In genomic region chr4:10056334-10057022, GRCh38 we compare ENCODE assay signal across 23 cellular contexts. TPM values are rescaled to one million over a fixed set of nuclear protein-coding genes. Genes with fewer than 3 reads are reported as not detected.
DNase-seq lines count a peak whose midpoint lies in the region; ATAC-seq, FAIRE-seq and TF ChIP-seq lines count a peak whose summit lies in the region.
"Had no signal": no experiment of that assay in that cellular context is flagged by ENCODE, and none has a peak within 500 bp of the region (broad histone marks: within the 10 kb centered on the region; RNA-seq: fewer than 3 reads in every experiment).

No MANE protein-coding gene starts in this region.

- H3K36me3 ChIP-seq in astrocyte (ENCODE audit: insufficient read depth, low read length) (no peaks in the 10 kb centered on the region), adrenal gland (replicated peaks in 1 of 2) (no peaks in the 10 kb centered on the region)
- H3K36me3 ChIP-seq: HAP-1, SJCRH30 had no signal

- FAIRE-seq in astrocyte (lab: Jason Lieb, UNC), result no peak
- FAIRE-seq: GM12891, RCC 7860 had no signal

- H2AFZ ChIP-seq in astrocyte (ENCODE audit: low read depth, low read length), result no peak overlapping the region
- H2AFZ ChIP-seq: GM23338 had no signal

- no peaks in the 10 kb centered on the region for H3K4me1 ChIP-seq in astrocyte (ENCODE audit: insufficient read depth, low read length)
- no peaks in the 10 kb centered on the region for H3K4me1 ChIP-seq in adrenal gland (replicated peaks in 1 of 2)
- H3K4me1 ChIP-seq: HAP-1 had no signal

- H3K27ac ChIP-seq in astrocyte (ENCODE audit: low read depth, low read length) (no peak overlapping the region), adrenal gland (no peak overlapping the region)
- H3K27ac ChIP-seq: HL-60, KMS-11, SJCRH30 had no signal

- no peak overlapping the region for H3K27ac Mint-ChIP-seq in astrocyte (ENCODE audit: unreplicated experiment)
- peak overlapping the region; percentile 28 for H3K27ac Mint-ChIP-seq in chondrocyte (ENCODE audit: unreplicated experiment)
- H3K27ac Mint-ChIP-seq in stimulated activated naive CD8-positive, alpha-beta T cell treated with anti-CD3 and anti-CD28 coated beads, Interleukin-15, amount 100 ng/mL, for 72 hours, result peak overlapping the region in 1 of 2 donors; percentile 26
- H3K27ac Mint-ChIP-seq: CD4-positive, CD25-positive, alpha-beta regulatory T cell; GM23338 had no signal

- WGBS in adrenal gland, 4 donors, result 79 to 84% (median 80%) methylated on average over 8 of the region's 8 CpGs

- ATAC-seq in stimulated activated naive CD8-positive, alpha-beta T cell treated with anti-CD3 and anti-CD28 coated beads, Interleukin-15, amount 100 ng/mL, for 72 hours, result no peak
- ATAC-seq: GM23338 had no signal

- H3K4me3 ChIP-seq in astrocyte (ENCODE audit: insufficient read depth, low read depth, low read length), result no peak overlapping the region
- H3K4me3 ChIP-seq in adrenal gland, result no peak overlapping the region
- H3K4me3 ChIP-seq: GM23338, HAP-1, SJCRH30 had no signal

- no peaks in the 10 kb centered on the region for H3K9me3 ChIP-seq in astrocyte (ENCODE audit: insufficient read depth, low read depth, low read length)
- H3K9me3 ChIP-seq in adrenal gland (replicated peaks in 1 of 3), result no peaks in the 10 kb centered on the region
- H3K9me3 ChIP-seq: HAP-1, SJCRH30 had no signal

- H3K4me2 ChIP-seq in astrocyte (ENCODE audit: low read length), result no peak overlapping the region
- H3K4me2 ChIP-seq: GM23338, KMS-11 had no signal

- intact Hi-C loops in adrenal gland (cut with DNase I), result no loop called here

- no peaks in the 10 kb centered on the region for H3K4me1 Mint-ChIP-seq in astrocyte (ENCODE audit: low read depth, unreplicated experiment)
- H3K4me1 Mint-ChIP-seq in chondrocyte (ENCODE audit: low read depth), result no peaks in the 10 kb centered on the region
- no peaks in the 10 kb centered on the region for H3K4me1 Mint-ChIP-seq in stimulated activated naive CD8-positive, alpha-beta T cell treated with anti-CD3 and anti-CD28 coated beads, Interleukin-15, amount 100 ng/mL, for 72 hours

- no peak for TF ChIP-seq CTCF in astrocyte (IDR thresholded peaks at IDR 0.05; ENCODE audit: insufficient read depth, low read depth, low read length)
- TF ChIP-seq CTCF in chondrocyte (IDR thresholded peaks at IDR 0.05), result no peak
- TF ChIP-seq CTCF in adrenal gland (IDR thresholded peaks at IDR 0.05), result no peak

- DNase-seq in astrocyte (ENCODE audit: low read depth) (peak; percentile 42), chondrocyte (ENCODE audit: low spot score) (no peak), kidney tubule cell (ENCODE audit: low spot score) (peak; percentile 68), renal cortical epithelial cell (ENCODE audit: low read depth) (peak; percentile 61), NCI-H1436 (lab: John Stamatoyannopoulos, UW) (no peak), adrenal gland (no peak)
- no peak for DNase-seq in stimulated activated naive CD8-positive, alpha-beta T cell treated with anti-CD3 and anti-CD28 coated beads, Interleukin-15, amount 100 ng/mL, for 72 hours
- DNase-seq: CD4-positive, CD25-positive, alpha-beta regulatory T cell; NCI-H1105; NCI-H1694 treated with DMSO at 0.1 percent for 48 hours; NCI-H2081 treated with DMSO at 0.1 percent for 48 hours; NCI-H2171 treated with DMSO at 0.1 percent for 48 hours; NCI-H446; NCI-H526 treated with DMSO at 0.1 percent for 48 hours; OCI-M1; SJCRH30 had no signal

- H3K4me3 Mint-ChIP-seq in astrocyte (ENCODE audit: unreplicated experiment) (no peak overlapping the region), chondrocyte (ENCODE audit: unreplicated experiment) (no peak overlapping the region)
- H3K4me3 Mint-ChIP-seq in stimulated activated naive CD8-positive, alpha-beta T cell treated with anti-CD3 and anti-CD28 coated beads, Interleukin-15, amount 100 ng/mL, for 72 hours, result no peak overlapping the region
- H3K4me3 Mint-ChIP-seq: GM23338 had no signal

- H4K20me1 ChIP-seq in astrocyte (ENCODE audit: insufficient read depth, low read length), result no peaks in the 10 kb centered on the region

- TF ChIP-seq POLR2A in adrenal gland (IDR thresholded peaks at IDR 0.05), result no peak

- H3K27me3 Mint-ChIP-seq in astrocyte (ENCODE audit: low read depth, unreplicated experiment) (peaks cover 3% of the 10 kb centered on the region), chondrocyte (ENCODE audit: low read depth) (peaks cover 6% of the 10 kb centered on the region)
- no peaks in the 10 kb centered on the region for H3K27me3 Mint-ChIP-seq in stimulated activated naive CD8-positive, alpha-beta T cell treated with anti-CD3 and anti-CD28 coated beads, Interleukin-15, amount 100 ng/mL, for 72 hours
- H3K27me3 Mint-ChIP-seq: CD4-positive, CD25-positive, alpha-beta regulatory T cell had no signal

- H3K9ac ChIP-seq in astrocyte (ENCODE audit: low read length), result no peak overlapping the region
- H3K9ac ChIP-seq: KMS-11 had no signal

- no peaks in the 10 kb centered on the region for H3K27me3 ChIP-seq in astrocyte (ENCODE audit: insufficient read depth, low read length)
- H3K27me3 ChIP-seq in adrenal gland, result no peaks in the 10 kb centered on the region
- H3K27me3 ChIP-seq: SJCRH30 had no signal

- H3K36me3 Mint-ChIP-seq in astrocyte (ENCODE audit: low read depth, unreplicated experiment), result peaks cover 4% of the 10 kb centered on the region
- H3K36me3 Mint-ChIP-seq in chondrocyte (ENCODE audit: low read depth), result no peaks in the 10 kb centered on the region

- H3K9me3 Mint-ChIP-seq in astrocyte (ENCODE audit: unreplicated experiment) (no peaks in the 10 kb centered on the region), chondrocyte (ENCODE audit: low read depth) (no peaks in the 10 kb centered on the region)
- no peaks in the 10 kb centered on the region for H3K9me3 Mint-ChIP-seq in stimulated activated naive CD8-positive, alpha-beta T cell treated with anti-CD3 and anti-CD28 coated beads, Interleukin-15, amount 100 ng/mL, for 72 hours
- H3K9me3 Mint-ChIP-seq: GM23338 had no signal

- H3K79me2 ChIP-seq in astrocyte (ENCODE audit: insufficient read depth, low read length), result no peaks in the 10 kb centered on the region

RNA-seq across cellular contexts. Expression of gene SLC2A9, which starts 35.2 kb away (rescaled TPM):
- total RNA-seq in astrocyte (0.54 and 0.62 TPM in 2 replicates), chondrocyte (0.72 to 0.95 TPM in 2 of 3 replicates, not detected in the other), renal cortical epithelial cell (30.4 and 37.8 TPM in 2 replicates), adrenal gland (10 to 100 TPM in 5 of 8 donors, 1 to 10 TPM in 3; 6.7 to 16.6 (median 12.8) TPM)
- 1 to 10 TPM; 1.8 to 7.8 (median 2.1) TPM for polyA plus RNA-seq in adrenal gland
- total RNA-seq: G401 had no signal

Comparison
In these comparisons a context has a peak if more than half of its experiments do, and no peak if none do; other contexts are left out.
1. DNase-seq: peak in astrocyte (single experiment), kidney tubule cell (single experiment) and renal cortical epithelial cell (single experiment); none in chondrocyte (single experiment), NCI-H1436 (single experiment), adrenal gland (0 of 7) and stimulated activated naive CD8-positive, alpha-beta T cell treated with anti-CD3 and anti-CD28 coated beads, Interleukin-15, amount 100 ng/mL, for 72 hours (0 of 2).